In the genomic region with DNA sequence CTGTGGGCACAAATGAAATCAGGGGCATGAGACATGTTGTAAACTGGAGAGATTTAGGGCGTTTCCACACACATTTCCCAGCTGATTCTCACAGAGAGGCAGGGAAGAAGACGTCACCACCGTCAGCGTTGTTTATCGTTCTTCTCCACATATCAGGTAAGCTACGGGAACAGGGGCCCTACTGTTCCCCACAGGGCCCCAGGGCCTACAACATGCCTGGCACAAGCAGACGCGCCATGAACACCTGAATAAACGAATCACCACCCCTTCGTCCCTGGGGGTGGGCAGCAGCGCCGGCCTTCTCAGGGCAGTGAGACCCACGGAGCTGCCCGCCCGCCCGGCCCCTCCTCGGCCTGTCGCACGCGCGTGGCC, we compare ENCODE assay signal across 8 cellular contexts. TPM values are rescaled to one million over a fixed set of nuclear protein-coding genes. Genes with fewer than 3 reads are reported as not detected.
A peak's percentile ranks its signal among the peaks of the same experiment; 100 is the strongest.
DNase-seq lines count a peak whose midpoint lies in the region; ATAC-seq and TF ChIP-seq lines count a peak whose summit lies in the region.

No MANE protein-coding gene starts in this region.

- no peak for TF ChIP-seq CTCF in GM12875 (IDR thresholded peaks at IDR 0.05; ENCODE audit: borderline replicate concordance, insufficient read depth, low read depth, low read length)

- peaks cover 21% of the 10 kb centered on the region for H3K4me1 Mint-ChIP-seq in activated CD8-positive, alpha-beta T cell treated with anti-CD3 and anti-CD28 coated beads, Interleukin-2, amount 10 ng/mL, durations not matched to agents 7 days and 5 days (ENCODE audit: low read depth)

- peak overlapping the region; percentile 89 for H3K4me3 Mint-ChIP-seq in activated CD8-positive, alpha-beta T cell treated with anti-CD3 and anti-CD28 coated beads, Interleukin-2, amount 10 ng/mL, durations not matched to agents 7 days and 5 days

- peaks cover 7% of the 10 kb centered on the region for H3K36me3 Mint-ChIP-seq in activated CD8-positive, alpha-beta T cell treated with anti-CD3 and anti-CD28 coated beads, Interleukin-2, amount 10 ng/mL, durations not matched to agents 7 days and 5 days (ENCODE audit: low read depth)

- no peak for DNase-seq in activated CD8-positive, alpha-beta T cell treated with anti-CD3 and anti-CD28 coated beads, Interleukin-2, amount 10 ng/mL, durations not matched to agents 7 days and 5 days
- DNase-seq in left cardiac atrium (no peak), skeletal muscle cell (ENCODE audit: low read depth) (no peak), NCI-H510A (lab: John Stamatoyannopoulos, UW) (no peak)
- no peak for DNase-seq in activated CD4-positive, CD25-positive, alpha-beta regulatory T cell treated with anti-CD3 and anti-CD28 coated beads, Interleukin-2, amount 50 U/mL, for 72 hours

- POLR2A ChIA-PET in activated CD8-positive, alpha-beta T cell treated with anti-CD3 and anti-CD28 coated beads, Interleukin-2, amount 10 ng/mL, durations not matched to agents 7 days and 5 days (lab: Charles Lee), result no interaction called here

- CTCF ChIA-PET in activated CD8-positive, alpha-beta T cell treated with anti-CD3 and anti-CD28 coated beads, Interleukin-2, amount 10 ng/mL, durations not matched to agents 7 days and 5 days (lab: Charles Lee), result interaction anchor here (0.6 to 1.7 kb wide), 3 partner anchors 12 to 134 kb away, joined by 4 to 5 read pairs (median 5); no protein-coding TSS in a partner anchor

- ATAC-seq in HG03139 (IDR thresholded peaks at IDR 0.05; ENCODE audit: unreplicated experiment), result peak; percentile 22
- ATAC-seq in activated CD8-positive, alpha-beta T cell treated with anti-CD3 and anti-CD28 coated beads, Interleukin-2, amount 10 ng/mL, durations not matched to agents 7 days and 5 days, result no peak
- peak; percentile 21 to 54 for ATAC-seq in left cardiac atrium
- no peak for ATAC-seq in HG02678 (IDR thresholded peaks at IDR 0.05; ENCODE audit: unreplicated experiment)

- peak overlapping the region; percentile 97 for H3K4me3 ChIP-seq in GM12875 (ENCODE audit: low read depth, low read length)
- peak overlapping the region; percentile 64 for H3K4me3 ChIP-seq in skeletal muscle cell (ENCODE audit: low read depth, low read length)

- H3K9me3 Mint-ChIP-seq in activated CD8-positive, alpha-beta T cell treated with anti-CD3 and anti-CD28 coated beads, Interleukin-2, amount 10 ng/mL, durations not matched to agents 7 days and 5 days (ENCODE audit: insufficient read depth), result no peaks in the 10 kb centered on the region

- H3K27ac Mint-ChIP-seq in activated CD8-positive, alpha-beta T cell treated with anti-CD3 and anti-CD28 coated beads, Interleukin-2, amount 10 ng/mL, durations not matched to agents 7 days and 5 days, result peak overlapping the region; percentile 85

- peaks cover 4% of the 10 kb centered on the region for H3K27me3 Mint-ChIP-seq in activated CD8-positive, alpha-beta T cell treated with anti-CD3 and anti-CD28 coated beads, Interleukin-2, amount 10 ng/mL, durations not matched to agents 7 days and 5 days (ENCODE audit: low read depth)

- intact Hi-C loops in left cardiac atrium (cut with DNase I), result loop anchor here in 1 of 2 donors (10.0 kb wide), 1 partner anchor 143 kb away; a partner anchor contains a TSS

RNA-seq across cellular contexts. Expression of a gene that starts 0.3 kb away (rescaled TPM):
- under 1 TPM; 0.26 to 0.39 TPM for total RNA-seq in activated CD8-positive, alpha-beta T cell treated with anti-CD3 and anti-CD28 coated beads, Interleukin-2, amount 10 ng/mL, durations not matched to agents 7 days and 5 days
- 1 to 10 TPM; 1.7 to 1.8 TPM for total RNA-seq in left cardiac atrium

RNA-seq across cellular contexts. Expression of a gene that starts 50.5 kb away (rescaled TPM):
- total RNA-seq in activated CD8-positive, alpha-beta T cell treated with anti-CD3 and anti-CD28 coated beads, Interleukin-2, amount 10 ng/mL, durations not matched to agents 7 days and 5 days, result not detected
- under 1 TPM; 0.29 to 0.63 TPM for total RNA-seq in left cardiac atrium

Comparison
In these comparisons a context has a peak if more than half of its experiments do, and no peak if none do; other contexts are left out.
1. ATAC-seq: peak in HG03139 (single experiment) and left cardiac atrium (2 of 2); none in activated CD8-positive, alpha-beta T cell treated with anti-CD3 and anti-CD28 coated beads, Interleukin-2, amount 10 ng/mL, durations not matched to agents 7 days and 5 days (single experiment) and HG02678 (single experiment).